ENCODE assay signal across 9 cellular contexts in the genomic region with DNA sequence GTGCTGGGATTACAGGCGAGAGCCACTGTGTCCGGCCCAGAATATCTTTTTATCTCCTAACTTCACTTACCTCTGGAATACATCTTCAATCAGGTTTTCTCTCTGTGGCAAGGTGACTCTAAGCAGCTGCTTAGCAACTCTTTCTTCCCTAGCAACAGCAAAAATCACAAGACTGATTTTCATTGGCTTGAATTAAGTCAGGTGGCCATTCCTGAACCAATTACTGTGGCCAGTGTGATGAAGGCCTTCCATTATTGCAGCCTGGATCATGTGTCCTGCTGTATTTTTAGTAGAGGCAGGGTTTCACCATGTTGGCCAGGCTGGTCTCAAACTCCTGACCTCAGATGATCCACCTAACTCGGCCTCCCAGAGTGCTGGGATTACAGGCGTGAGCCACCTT. TPM values are rescaled to one million over a fixed set of nuclear protein-coding genes. Genes with fewer than 3 reads are reported as not detected.
DNase-seq lines count a peak whose midpoint lies in the region; ATAC-seq and TF ChIP-seq lines count a peak whose summit lies in the region.
"Had no signal": no experiment of that assay in that cellular context is flagged by ENCODE, and none has a peak within 500 bp of the region (broad histone marks: within the 10 kb centered on the region; RNA-seq: fewer than 3 reads in every experiment).

No MANE protein-coding gene starts in this region.

- H3K27me3 ChIP-seq in foreskin keratinocyte: peaks cover 10% of the 10 kb centered on the region

- no peak overlapping the region for H3K27ac ChIP-seq in foreskin keratinocyte
- H3K27ac ChIP-seq: HL-60 had no signal

- ATAC-seq in foreskin keratinocyte: peak; percentile 45
- no peak for ATAC-seq in HG03342 (IDR thresholded peaks at IDR 0.05; ENCODE audit: unreplicated experiment)
- ATAC-seq in GM19452 (IDR thresholded peaks at IDR 0.05; ENCODE audit: unreplicated experiment): no peak

- TF ChIP-seq CTCF in foreskin keratinocyte (conservative IDR thresholded peaks at IDR 0.05) (no peak), progenitor cell of endocrine pancreas (IDR thresholded peaks at IDR 0.05; ENCODE audit: unreplicated experiment) (no peak)

- no peaks in the 10 kb centered on the region for H3K9me3 Mint-ChIP-seq in progenitor cell of endocrine pancreas (ENCODE audit: low read depth)

- no peaks in the 10 kb centered on the region for H3K4me1 ChIP-seq in foreskin keratinocyte

- no peak overlapping the region for H3K4me3 Mint-ChIP-seq in progenitor cell of endocrine pancreas (ENCODE audit: low read depth)

- no peaks in the 10 kb centered on the region for H3K4me1 Mint-ChIP-seq in progenitor cell of endocrine pancreas (ENCODE audit: low read depth)

- H3K27me3 Mint-ChIP-seq in progenitor cell of endocrine pancreas: peaks cover 22% of the 10 kb centered on the region

- H3K36me3 Mint-ChIP-seq in progenitor cell of endocrine pancreas (ENCODE audit: insufficient read depth): peaks cover 7% of the 10 kb centered on the region

- H3K4me3 ChIP-seq in Jurkat, Clone E6-1 (ENCODE audit: low read length): no peak overlapping the region

- DNase-seq in DMS53 treated with DMSO at 0.1 percent for 48 hours (lab: John Stamatoyannopoulos, UW; ENCODE audit: unreplicated experiment): peak; percentile 85
- DNase-seq in Jurkat, Clone E6-1 (ENCODE audit: low read depth, low spot score): peak; percentile 84
- DNase-seq in SHP77 treated with DMSO at 0.1 percent for 48 hours (lab: John Stamatoyannopoulos, UW): peak; percentile 73
- peak in 1 of 2 donors; percentile 66 for DNase-seq in foreskin keratinocyte
- DNase-seq in stimulated activated naive CD4-positive, alpha-beta T cell treated with Interleukin-2 at 50 U/mL for 16 hours (lab: John Stamatoyannopoulos, UW): no peak
- DNase-seq in progenitor cell of endocrine pancreas (ENCODE audit: low spot score, unreplicated experiment): no peak

- H3K27ac Mint-ChIP-seq in progenitor cell of endocrine pancreas: no peak overlapping the region

RNA-seq across cellular contexts. Expression of a gene that starts 9.0 kb away (rescaled TPM):
- 72.0 TPM for polyA plus RNA-seq in Jurkat, Clone E6-1 (2012; ENCODE audit: insufficient read depth, insufficient read length)
- total RNA-seq in foreskin keratinocyte: 39.5 and 42.9 TPM in 2 replicates
- polyA plus RNA-seq in foreskin keratinocyte: 50.6 and 51.1 TPM in 2 replicates
- 25.4 TPM in 2 replicates for total RNA-seq in progenitor cell of endocrine pancreas

RNA-seq across cellular contexts. Expression of a gene that starts 15.5 kb away (rescaled TPM):
- polyA plus RNA-seq in Jurkat, Clone E6-1 (2012; ENCODE audit: insufficient read depth, insufficient read length): 222 TPM
- total RNA-seq in foreskin keratinocyte (53.0 and 64.8 TPM in 2 replicates), progenitor cell of endocrine pancreas (102 and 114 TPM in 2 replicates)
- 87.0 and 108 TPM in 2 replicates for polyA plus RNA-seq in foreskin keratinocyte

Comparison
In these comparisons a context has a peak if more than half of its experiments do, and no peak if none do; other contexts are left out.
1. DNase-seq: peak in DMS53 treated with DMSO at 0.1 percent for 48 hours (single experiment), Jurkat, Clone E6-1 (single experiment) and SHP77 treated with DMSO at 0.1 percent for 48 hours (single experiment); none in stimulated activated naive CD4-positive, alpha-beta T cell treated with Interleukin-2 at 50 U/mL for 16 hours (single experiment) and progenitor cell of endocrine pancreas (single experiment).